Comparison of ENCODE assay signal across 17 cellular contexts in genomic region chr17:76419576-76420245, GRCh38. TPM values are rescaled to one million over a fixed set of nuclear protein-coding genes. Genes with fewer than 3 reads are reported as not detected.
DNase-seq lines count a peak whose midpoint lies in the region; ATAC-seq lines count a peak whose summit lies in the region.
"Had no signal": no experiment of that assay in that cellular context is flagged by ENCODE, and none has a peak within 500 bp of the region (broad histone marks: within the 10 kb centered on the region; RNA-seq: fewer than 3 reads in every experiment).

No MANE protein-coding gene starts in this region.

- DNase-seq in Karpas-422 (peak; percentile 50), cerebellar cortex (ENCODE audit: low spot score) (peak; percentile 31), naive B cell (no peak), HUDEP-2 (lab: John Stamatoyannopoulos, UW; ENCODE audit: unreplicated experiment in 76 of 76) (no peak), SHP77 (lab: John Stamatoyannopoulos, UW) (no peak)
- DNase-seq: DMS53; HFFc6; NCI-H1092; NCI-H510A treated with DMSO at 0.1 percent for 48 hours; stimulated activated CD4-positive, alpha-beta T cell treated with anti-CD3 and anti-CD28 coated beads, Interleukin-4, amount 100 ng/mL, for 1 hour; stimulated activated naive B cell treated with anti-CD40 and anti-IgM and Interleukin-4, amounts not matched to agents 10 μg/mL and 1 μg/mL and 100 μg/mL, for 72 hours; T-helper 9 cell had no signal

- H2AFZ ChIP-seq in Karpas-422 (ENCODE audit: low read length) = no peak overlapping the region

- H4K20me1 ChIP-seq in BLaER1 treated with 17β-estradiol and CSF1 and Interleukin-3, amounts not matched to agents 10 nM and 100 nM = peaks cover 49 to 100% (median 76%) of the 10 kb centered on the region in 11 experiments; a peak in 21 of 22 replicates
- H4K20me1 ChIP-seq in Karpas-422 (ENCODE audit: insufficient read depth, low read depth, low read length) = peaks cover 63% of the 10 kb centered on the region

- H3K4me1 Mint-ChIP-seq in naive B cell = peaks cover 47 to 77% (median 62%) of the 10 kb centered on the region in 3 donors

- H3K27ac Mint-ChIP-seq in naive B cell = peak overlapping the region in 5 of 6 donors; percentile 28 to 88 (median 60)
- H3K27ac Mint-ChIP-seq: HFFc6 had no signal

- H3K36me3 ChIP-seq in BLaER1 treated with 17β-estradiol and CSF1 and Interleukin-3, amounts not matched to agents 10 nM and 100 nM = peaks cover 11 to 46% (median 40%) of the 10 kb centered on the region in 11 experiments; a peak in 19 of 22 replicates
- H3K36me3 ChIP-seq in Karpas-422 (ENCODE audit: insufficient read depth, low read length) = no peaks in the 10 kb centered on the region

- peaks cover 36 to 75% (median 59%) of the 10 kb centered on the region in 10 experiments for H3K4me1 ChIP-seq in BLaER1 treated with 17β-estradiol and CSF1 and Interleukin-3, amounts not matched to agents 10 nM and 100 nM
- H3K4me1 ChIP-seq in Karpas-422 (ENCODE audit: low read length) = peaks cover 52% of the 10 kb centered on the region

- H3K4me2 ChIP-seq in BLaER1 treated with 17β-estradiol and CSF1 and Interleukin-3, amounts not matched to agents 10 nM and 100 nM = peak overlapping the region; percentile 40 to 88 (median 64)
- H3K4me2 ChIP-seq in Karpas-422 (ENCODE audit: low read depth, low read length, poor library complexity, severe bottlenecking) = peak overlapping the region; percentile 48

- no peak overlapping the region for H3K4me3 ChIP-seq in BLaER1 treated with 17β-estradiol and CSF1 and Interleukin-3, amounts not matched to agents 10 nM and 100 nM
- H3K4me3 ChIP-seq in Karpas-422 (ENCODE audit: low read length) = peak overlapping the region; percentile 20; the same call in 1 of the 2 replicates

- H3K36me3 Mint-ChIP-seq in naive B cell = peaks cover 0 to 7% of the 10 kb centered on the region in 2 donors

- H3K4me3 Mint-ChIP-seq in naive B cell = peak overlapping the region in 7 of 8 donors; percentile 9 to 75 (median 56)
- H3K4me3 Mint-ChIP-seq: HFFc6; stimulated activated naive B cell treated with anti-CD40 and anti-IgM and Interleukin-4, amounts not matched to agents 10 μg/mL and 1 μg/mL and 100 μg/mL, for 72 hours had no signal

- no peaks in the 10 kb centered on the region for H3K9me2 ChIP-seq in Karpas-422 (replicated peaks; ENCODE audit: insufficient read depth, low read length)

- peaks cover 0 to 32% (median 0%) of the 10 kb centered on the region in 11 experiments; a peak in 8 of 22 replicates for H3K9me3 ChIP-seq in BLaER1 treated with 17β-estradiol and CSF1 and Interleukin-3, amounts not matched to agents 10 nM and 100 nM (replicated peaks in 1 of 11)
- no peaks in the 10 kb centered on the region for H3K9me3 ChIP-seq in Karpas-422 (ENCODE audit: low read length)

- H3K9me3 Mint-ChIP-seq in naive B cell = no peaks in the 10 kb centered on the region
- H3K9me3 Mint-ChIP-seq: HFFc6; stimulated activated naive B cell treated with anti-CD40 and anti-IgM and Interleukin-4, amounts not matched to agents 10 μg/mL and 1 μg/mL and 100 μg/mL, for 72 hours had no signal

- H3K27me3 Mint-ChIP-seq in naive B cell = no peaks in the 10 kb centered on the region
- H3K27me3 Mint-ChIP-seq: stimulated activated naive B cell treated with anti-CD40 and anti-IgM and Interleukin-4, amounts not matched to agents 10 μg/mL and 1 μg/mL and 100 μg/mL, for 72 hours had no signal

- no peaks in the 10 kb centered on the region for H3K27me3 ChIP-seq in BLaER1 treated with 17β-estradiol and CSF1 and Interleukin-3, amounts not matched to agents 10 nM and 100 nM
- H3K27me3 ChIP-seq in Karpas-422 (ENCODE audit: low read length) = no peaks in the 10 kb centered on the region

- ATAC-seq in naive B cell (ENCODE audit: low read depth in 2 of 2) (no peak), HG02973 (IDR thresholded peaks at IDR 0.05; ENCODE audit: unreplicated experiment) (no peak), GM19328 (IDR thresholded peaks at IDR 0.05; ENCODE audit: unreplicated experiment) (no peak)
- ATAC-seq: stimulated activated naive B cell treated with anti-CD40 and anti-IgM and Interleukin-4, amounts not matched to agents 10 μg/mL and 1 μg/mL and 100 μg/mL, for 72 hours had no signal

- H3K79me2 ChIP-seq in Karpas-422 (ENCODE audit: low read length) = peaks cover 19% of the 10 kb centered on the region

- H3K27ac ChIP-seq in BLaER1 treated with 17β-estradiol and CSF1 and Interleukin-3, amounts not matched to agents 10 nM and 100 nM = peak overlapping the region in 4 of 11 experiments; percentile 1 to 22 (median 12); a peak in 2 of 22 replicates
- H3K27ac ChIP-seq in Karpas-422 (ENCODE audit: low read length) = peak overlapping the region; percentile 10; the same call in 1 of the 2 replicates

- H3K9ac ChIP-seq in BLaER1 treated with 17β-estradiol and CSF1 and Interleukin-3, amounts not matched to agents 10 nM and 100 nM = peak overlapping the region in 3 of 11 experiments; percentile 3 to 55 (median 18); a peak in 3 of 22 replicates
- peak overlapping the region; percentile 25; the same call in 1 of the 2 replicates for H3K9ac ChIP-seq in Karpas-422 (ENCODE audit: low read length)

RNA-seq across cellular contexts. Expression of gene UBE2O, which starts 33.2 kb away (rescaled TPM):
- 10.5 and 19.9 TPM in 2 replicates for total RNA-seq in Karpas-422 (2014; rRNA removed; shearing (Covaris generic); ENCODE audit: low replicate concordance)
- polyA plus RNA-seq in naive B cell (ENCODE audit: low read depth in 6 of 6) = 10 to 100 TPM; 11.0 to 26.0 (median 16.4) TPM

RNA-seq across cellular contexts. Expression of gene SPHK1, which starts 35.3 kb away (rescaled TPM):
- total RNA-seq in Karpas-422 (2014; rRNA removed; shearing (Covaris generic); ENCODE audit: low replicate concordance) = 0.67 and 3.9 TPM in 2 replicates
- 1 to 10 TPM in 1 of 6 donors, under 1 TPM in 1, not detected in 4; 0.22 to 1.7 TPM for polyA plus RNA-seq in naive B cell (ENCODE audit: low read depth in 6 of 6)

RNA-seq across cellular contexts. Expression of gene AANAT, which starts 47.7 kb away (rescaled TPM):
- total RNA-seq in Karpas-422 (2014; rRNA removed; shearing (Covaris generic); ENCODE audit: low replicate concordance) = not detected in 2 replicates
- polyA plus RNA-seq in naive B cell (ENCODE audit: low read depth in 6 of 6) = 1 to 10 TPM in 1 of 6 donors, under 1 TPM in 2, not detected in 3; 0.24 to 1.2 (median 0.43) TPM
- total RNA-seq: fibroblast of villous mesenchyme, urinary bladder had no signal
- polyA plus RNA-seq: urinary bladder had no signal

Comparison
In these comparisons a context has a peak if more than half of its experiments do, and no peak if none do; other contexts are left out.
1. DNase-seq: peak in Karpas-422 (single experiment) and cerebellar cortex (single experiment); none in naive B cell (single experiment), HUDEP-2 (0 of 76) and SHP77 (0 of 2).